In the genomic region with DNA sequence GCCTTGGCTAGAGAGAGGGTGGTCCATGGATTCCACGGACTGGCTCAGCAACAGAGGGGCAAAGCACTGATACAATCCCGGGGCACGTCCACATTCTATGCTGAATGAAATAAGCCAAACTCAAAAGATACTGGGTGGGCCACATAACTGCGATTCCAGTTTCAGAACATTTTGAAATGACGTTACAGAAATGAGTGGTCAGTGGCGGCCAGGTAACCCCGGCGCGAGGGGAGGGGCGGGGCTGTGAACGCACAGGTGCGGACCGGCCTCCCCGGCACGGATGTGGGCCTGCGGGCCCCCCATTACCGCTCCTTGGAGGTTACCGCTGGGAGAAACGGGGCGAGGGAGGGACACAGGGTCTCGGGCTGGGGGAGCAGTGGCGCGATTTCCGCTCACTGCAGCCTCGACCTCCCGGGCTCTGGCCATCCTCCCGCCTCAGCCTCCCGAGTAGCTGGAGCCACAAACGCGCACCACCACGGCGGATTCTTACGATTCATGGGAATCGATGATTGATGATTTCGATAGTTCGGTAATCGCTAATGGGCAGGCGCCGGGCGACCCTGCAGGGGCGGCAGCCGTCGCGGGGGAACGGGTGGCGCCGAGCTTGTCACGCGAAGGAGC, we compare ENCODE assay signal across 8 cellular contexts. TPM values are rescaled to one million over a fixed set of nuclear protein-coding genes. Genes with fewer than 3 reads are reported as not detected.
DNase-seq lines count a peak whose midpoint lies in the region; ATAC-seq, FAIRE-seq and TF ChIP-seq lines count a peak whose summit lies in the region.

No MANE protein-coding gene starts in this region.

- peaks cover 23% of the 10 kb centered on the region for H3K4me1 Mint-ChIP-seq in activated CD4-positive, alpha-beta T cell treated with anti-CD3 and anti-CD28 coated beads, Interleukin-2, amount 10 ng/mL, durations not matched to agents 24 days and 14 days

- no peak for TF ChIP-seq POLR2A in endothelial cell of umbilical vein (IDR thresholded peaks at IDR 0.05; ENCODE audit: low read depth, low read length)

- peak overlapping the region; percentile 98 for H3K4me2 ChIP-seq in PC-9
- H3K4me2 ChIP-seq in endothelial cell of umbilical vein (ENCODE audit: insufficient read depth, low read length) = peak overlapping the region; percentile 79
- H3K4me2 ChIP-seq in parathyroid adenoma (ENCODE audit: low read length) = peak overlapping the region; percentile 66

- H3K4me3 ChIP-seq in PC-9 (peak overlapping the region; percentile 90), endothelial cell of umbilical vein (replicated peaks in 1 of 3; ENCODE audit: insufficient read depth in 1 of 3, low read depth in 1 of 3, low read length in 3 of 3) (peak overlapping the region; percentile 75 to 78 (median 77)), parathyroid adenoma (ENCODE audit: low read depth, low read length) (peak overlapping the region; percentile 89)

- H3K36me3 ChIP-seq in PC-9 (ENCODE audit: low read depth) (no peaks in the 10 kb centered on the region), endothelial cell of umbilical vein (ENCODE audit: control insufficient read depth in 2 of 2, extremely low read depth in 1 of 2, insufficient read depth in 2 of 2, low read length in 2 of 2) (peaks cover 0 to 4% of the 10 kb centered on the region in 2 experiments), parathyroid adenoma (ENCODE audit: control insufficient read depth, insufficient read depth, low read length) (no peaks in the 10 kb centered on the region)

- no peaks in the 10 kb centered on the region for H3K27me3 ChIP-seq in PC-9 (ENCODE audit: insufficient read depth, low read depth)
- H3K27me3 ChIP-seq in endothelial cell of umbilical vein (ENCODE audit: control insufficient read depth in 2 of 2, insufficient read depth in 2 of 2, low read length in 2 of 2) = no peaks in the 10 kb centered on the region
- no peaks in the 10 kb centered on the region for H3K27me3 ChIP-seq in parathyroid adenoma (ENCODE audit: control insufficient read depth, insufficient read depth, low read length)

- H3K27ac Mint-ChIP-seq in activated CD4-positive, alpha-beta T cell treated with anti-CD3 and anti-CD28 coated beads, Interleukin-2, amount 10 ng/mL, durations not matched to agents 24 days and 14 days = peak overlapping the region; percentile 86

- H3K9ac ChIP-seq in endothelial cell of umbilical vein (replicated peaks; ENCODE audit: extremely low read depth, insufficient read depth, low read length) (peak overlapping the region; percentile 66), parathyroid adenoma (peak overlapping the region; percentile 14)

- H3K9me2 ChIP-seq in PC-9 (ENCODE audit: insufficient read depth) = no peaks in the 10 kb centered on the region

- ATAC-seq in HG03039 (IDR thresholded peaks at IDR 0.05; ENCODE audit: unreplicated experiment) = no peak

- H2AFZ ChIP-seq in PC-9 (peak overlapping the region; percentile 94), endothelial cell of umbilical vein (ENCODE audit: low read depth, low read length) (peak overlapping the region; percentile 53), parathyroid adenoma (peak overlapping the region; percentile 94)

- BruUV-seq in PC-9 (replicated peaks; lab: Mats Ljungman, UMichigan) (TSS peak; percentile 56), endothelial cell of umbilical vein (replicated peaks; lab: Mats Ljungman, UMichigan) (TSS peak; percentile 49)

- no peaks in the 10 kb centered on the region for H3K9me1 ChIP-seq in endothelial cell of umbilical vein (replicated peaks; ENCODE audit: control insufficient read depth, extremely low read depth, insufficient read depth, low read length)

- FAIRE-seq in endothelial cell of umbilical vein (lab: Jason Lieb, UNC) = no peak

- CTCF ChIA-PET in PC-9 (lab: Charles Lee) (no interaction called here), endothelial cell of umbilical vein (lab: Charles Lee) (interaction anchor here (1.0 to 1.4 kb wide), 4 partner anchors 34 to 75 kb away, joined by 3 to 5 read pairs (median 4); no protein-coding TSS in a partner anchor)

- dilution Hi-C loops in endothelial cell of umbilical vein (cut with MboI; ENCODE audit: extremely low pct_ligation_motif_present, low sequenced_read_pairs) = no loop called here

- H3K4me1 ChIP-seq in PC-9 (replicated peaks; ENCODE audit: insufficient read depth) (peaks cover 9% of the 10 kb centered on the region), endothelial cell of umbilical vein (ENCODE audit: control insufficient read depth, extremely low read depth, insufficient read depth, low read length) (peaks cover 20% of the 10 kb centered on the region), parathyroid adenoma (peaks cover 4% of the 10 kb centered on the region)

- peak overlapping the region; percentile 13; the same call in 1 of the 2 replicates for H3K27ac ChIP-seq in PC-9
- H3K27ac ChIP-seq in endothelial cell of umbilical vein (ENCODE audit: insufficient read depth, low read depth, low read length) = peak overlapping the region; percentile 52
- peak overlapping the region; percentile 55 for H3K27ac ChIP-seq in parathyroid adenoma

- TF ChIP-seq CTCF in PC-9 (conservative IDR thresholded peaks at IDR 0.05) (no peak), endothelial cell of umbilical vein (IDR thresholded peaks at IDR 0.05; ENCODE audit: extremely low read depth in 1 of 2, insufficient read depth in 1 of 2, low read depth in 1 of 2, low read length in 2 of 2) (no peak), parathyroid adenoma (IDR thresholded peaks at IDR 0.05) (no peak)

- no peaks in the 10 kb centered on the region for H3K27me3 Mint-ChIP-seq in activated CD4-positive, alpha-beta T cell treated with anti-CD3 and anti-CD28 coated beads, Interleukin-2, amount 10 ng/mL, durations not matched to agents 24 days and 14 days

- peak; percentile 78 for DNase-seq in activated CD4-positive, alpha-beta T cell treated with anti-CD3 and anti-CD28 coated beads, Interleukin-2, amount 10 ng/mL, durations not matched to agents 24 days and 14 days
- no peak for DNase-seq in activated CD4-positive, alpha-beta T cell treated with anti-CD3 and anti-CD28 coated beads for 1 hour
- DNase-seq in PC-9 (no peak), endothelial cell of umbilical vein (ENCODE audit: low read depth, low spot score) (no peak), GOT3 (lab: John Stamatoyannopoulos, UW) (no peak), hippocampal formation (lab: John Stamatoyannopoulos, UW) (no peak)

- intact Hi-C loops in activated CD4-positive, alpha-beta T cell treated with anti-CD3 and anti-CD28 coated beads, Interleukin-2, amount 10 ng/mL, durations not matched to agents 24 days and 14 days (cut with micrococcal nuclease) = loop anchor here (2.0 to 10.0 kb wide), 2 partner anchors 38 to 208 kb away; partner anchors contain the start of gene ZFPM1
- intact Hi-C loops in PC-9 (cut with micrococcal nuclease; ENCODE audit: unreplicated experiment) (loop anchor here (5.0 kb wide), 1 partner anchor 95 kb away; no protein-coding TSS in a partner anchor), endothelial cell of umbilical vein (cut with micrococcal nuclease) (loop anchor here (2.0 kb wide), 3 partner anchors 24 to 38 kb away; partner anchors contain the start of gene SNAI3)

- no peaks in the 10 kb centered on the region for H3K9me3 ChIP-seq in PC-9 (ENCODE audit: insufficient read depth, low read depth)
- H3K9me3 ChIP-seq in endothelial cell of umbilical vein (replicated peaks; ENCODE audit: control insufficient read depth, insufficient read depth, low read length) = no peaks in the 10 kb centered on the region
- H3K9me3 ChIP-seq in parathyroid adenoma (ENCODE audit: control insufficient read depth, low read length) = no peaks in the 10 kb centered on the region

- H3K4me3 Mint-ChIP-seq in activated CD4-positive, alpha-beta T cell treated with anti-CD3 and anti-CD28 coated beads, Interleukin-2, amount 10 ng/mL, durations not matched to agents 24 days and 14 days = peak overlapping the region; percentile 97

- POLR2A ChIA-PET in PC-9 (lab: Charles Lee; ENCODE audit: unreplicated experiment) = interaction anchor here (0.5 to 0.7 kb wide), 4 partner anchors 8 to 132 kb away, joined by 3 to 4 read pairs (median 4); partner anchors contain the start of gene PIEZO1
- POLR2A ChIA-PET in endothelial cell of umbilical vein (lab: Charles Lee) = interaction anchor here (0.5 to 1.8 kb wide), 2 partner anchors 13 to 41 kb away, joined by 3 to 4 read pairs; no protein-coding TSS in a partner anchor

- H3K9me3 Mint-ChIP-seq in activated CD4-positive, alpha-beta T cell treated with anti-CD3 and anti-CD28 coated beads, Interleukin-2, amount 10 ng/mL, durations not matched to agents 24 days and 14 days = no peaks in the 10 kb centered on the region

- H3K36me3 Mint-ChIP-seq in activated CD4-positive, alpha-beta T cell treated with anti-CD3 and anti-CD28 coated beads, Interleukin-2, amount 10 ng/mL, durations not matched to agents 24 days and 14 days (ENCODE audit: low read depth) = peaks cover 24% of the 10 kb centered on the region

- peaks cover 19% of the 10 kb centered on the region; the same call in 1 of the 2 replicates for H3F3A ChIP-seq in PC-9 (ENCODE audit: insufficient read depth, low read depth)

- H4K20me1 ChIP-seq in PC-9 (ENCODE audit: insufficient read depth) (no peaks in the 10 kb centered on the region; the same call in 1 of the 2 replicates), endothelial cell of umbilical vein (replicated peaks; ENCODE audit: control insufficient read depth, extremely low read depth, insufficient read depth, low read length) (no peaks in the 10 kb centered on the region)

- H3K79me2 ChIP-seq in PC-9 (ENCODE audit: low read depth) (peaks cover 29% of the 10 kb centered on the region), endothelial cell of umbilical vein (ENCODE audit: control insufficient read depth, insufficient read depth, low read length) (peaks cover 40% of the 10 kb centered on the region), parathyroid adenoma (no peaks in the 10 kb centered on the region)

RNA-seq across cellular contexts. Expression of gene MVD, which starts 0.6 kb away (rescaled TPM):
- total RNA-seq in activated CD4-positive, alpha-beta T cell treated with anti-CD3 and anti-CD28 coated beads, Interleukin-2, amount 10 ng/mL, durations not matched to agents 24 days and 14 days = 95.7 and 102 TPM in 2 replicates
- 146 and 168 TPM in 2 replicates for total RNA-seq in PC-9 (2021)
- 117 and 142 TPM in 2 replicates for total RNA-seq in endothelial cell of umbilical vein
- 60.3 and 64.4 TPM in 2 replicates for polyA plus RNA-seq in endothelial cell of umbilical vein
- 33.2 and 45.5 TPM in 2 replicates for polyA plus RNA-seq in endothelial cell of umbilical vein (2011; cell fraction: cytosol; rRNA removed)
- 93.3 and 135 TPM in 2 replicates for polyA plus RNA-seq in endothelial cell of umbilical vein (2011; cell fraction: nucleus; rRNA removed)
- polyA plus RNA-seq in endothelial cell of umbilical vein (2012) = 35.6 and 44.3 TPM in 2 replicates
- polyA minus RNA-seq in endothelial cell of umbilical vein = 23.2 and 27.7 TPM in 2 replicates
- polyA minus RNA-seq in endothelial cell of umbilical vein (2011; cell fraction: cytosol; rRNA and poly(A)+ RNA removed) = 15.1 TPM
- 17.0 and 28.2 TPM in 2 replicates for polyA minus RNA-seq in endothelial cell of umbilical vein (2011; cell fraction: nucleus; rRNA and poly(A)+ RNA removed)

RNA-seq across cellular contexts. Expression of gene CYBA, which starts 11.5 kb away (rescaled TPM):
- 222 and 228 TPM in 2 replicates for total RNA-seq in activated CD4-positive, alpha-beta T cell treated with anti-CD3 and anti-CD28 coated beads, Interleukin-2, amount 10 ng/mL, durations not matched to agents 24 days and 14 days
- total RNA-seq in PC-9 (2021) = 6.3 and 8.0 TPM in 2 replicates
- 37.0 and 45.8 TPM in 2 replicates for total RNA-seq in endothelial cell of umbilical vein
- 77.3 and 100 TPM in 2 replicates for polyA plus RNA-seq in endothelial cell of umbilical vein
- polyA plus RNA-seq in endothelial cell of umbilical vein (2011; cell fraction: cytosol; rRNA removed) = 23.9 and 36.3 TPM in 2 replicates
- polyA plus RNA-seq in endothelial cell of umbilical vein (2011; cell fraction: nucleus; rRNA removed) = 36.0 and 38.6 TPM in 2 replicates
- 36.0 and 60.6 TPM in 2 replicates for polyA plus RNA-seq in endothelial cell of umbilical vein (2012)
- polyA minus RNA-seq in endothelial cell of umbilical vein = 24.4 and 25.9 TPM in 2 replicates
- polyA minus RNA-seq in endothelial cell of umbilical vein (2011; cell fraction: cytosol; rRNA and poly(A)+ RNA removed) = 325 TPM
- 7.6 and 10.3 TPM in 2 replicates for polyA minus RNA-seq in endothelial cell of umbilical vein (2011; cell fraction: nucleus; rRNA and poly(A)+ RNA removed)

RNA-seq across cellular contexts. Expression of gene IL17C, which starts 24.0 kb away (rescaled TPM):
- not detected in 2 replicates for total RNA-seq in activated CD4-positive, alpha-beta T cell treated with anti-CD3 and anti-CD28 coated beads, Interleukin-2, amount 10 ng/mL, durations not matched to agents 24 days and 14 days
- total RNA-seq in PC-9 (2021) (not detected in 2 replicates), endothelial cell of umbilical vein (not detected in 2 replicates)
- polyA plus RNA-seq in endothelial cell of umbilical vein = 0.14 and 0.17 TPM in 2 replicates
- polyA plus RNA-seq in endothelial cell of umbilical vein (2011; cell fraction: cytosol; rRNA removed) = 0.10 TPM in 1 of 2 replicates, not detected in the other
- 0.24 and 0.37 TPM in 2 replicates for polyA plus RNA-seq in endothelial cell of umbilical vein (2011; cell fraction: nucleus; rRNA removed)
- not detected in 2 replicates for polyA plus RNA-seq in endothelial cell of umbilical vein (2012)
- not detected in 2 replicates for polyA minus RNA-seq in endothelial cell of umbilical vein
- not detected for polyA minus RNA-seq in endothelial cell of umbilical vein (2011; cell fraction: cytosol; rRNA and poly(A)+ RNA removed)
- polyA minus RNA-seq in endothelial cell of umbilical vein (2011; cell fraction: nucleus; rRNA and poly(A)+ RNA removed) = not detected in 2 replicates

RNA-seq across cellular contexts. Expression of gene SNAI3, which starts 24.0 kb away (rescaled TPM):
- total RNA-seq in activated CD4-positive, alpha-beta T cell treated with anti-CD3 and anti-CD28 coated beads, Interleukin-2, amount 10 ng/mL, durations not matched to agents 24 days and 14 days = 3.0 and 3.3 TPM in 2 replicates
- total RNA-seq in PC-9 (2021) (1.3 and 2.0 TPM in 2 replicates), endothelial cell of umbilical vein (0.18 and 0.31 TPM in 2 replicates)
- polyA plus RNA-seq in endothelial cell of umbilical vein = 0.30 and 0.38 TPM in 2 replicates
- 0.21 TPM in 1 of 2 replicates, not detected in the other for polyA plus RNA-seq in endothelial cell of umbilical vein (2011; cell fraction: cytosol; rRNA removed)
- polyA plus RNA-seq in endothelial cell of umbilical vein (2011; cell fraction: nucleus; rRNA removed) = 0.20 TPM in 1 of 2 replicates, not detected in the other
- polyA plus RNA-seq in endothelial cell of umbilical vein (2012) = 0.09 and 0.19 TPM in 2 replicates
- not detected in 2 replicates for polyA minus RNA-seq in endothelial cell of umbilical vein
- polyA minus RNA-seq in endothelial cell of umbilical vein (2011; cell fraction: cytosol; rRNA and poly(A)+ RNA removed) = not detected
- polyA minus RNA-seq in endothelial cell of umbilical vein (2011; cell fraction: nucleus; rRNA and poly(A)+ RNA removed) = 0.24 TPM in 1 of 2 replicates, not detected in the other

RNA-seq across cellular contexts. Expression of gene RNF166, which starts 43.9 kb away (rescaled TPM):
- total RNA-seq in activated CD4-positive, alpha-beta T cell treated with anti-CD3 and anti-CD28 coated beads, Interleukin-2, amount 10 ng/mL, durations not matched to agents 24 days and 14 days = 47.3 and 49.7 TPM in 2 replicates
- total RNA-seq in PC-9 (2021) (25.6 and 29.4 TPM in 2 replicates), endothelial cell of umbilical vein (38.8 and 41.8 TPM in 2 replicates)
- 27.6 and 34.0 TPM in 2 replicates for polyA plus RNA-seq in endothelial cell of umbilical vein
- 16.0 and 25.1 TPM in 2 replicates for polyA plus RNA-seq in endothelial cell of umbilical vein (2011; cell fraction: cytosol; rRNA removed)
- polyA plus RNA-seq in endothelial cell of umbilical vein (2011; cell fraction: nucleus; rRNA removed) = 44.2 and 52.7 TPM in 2 replicates
- 15.8 and 20.0 TPM in 2 replicates for polyA plus RNA-seq in endothelial cell of umbilical vein (2012)
- polyA minus RNA-seq in endothelial cell of umbilical vein = 15.2 and 15.4 TPM in 2 replicates
- polyA minus RNA-seq in endothelial cell of umbilical vein (2011; cell fraction: cytosol; rRNA and poly(A)+ RNA removed) = 17.2 TPM
- 16.2 and 22.6 TPM in 2 replicates for polyA minus RNA-seq in endothelial cell of umbilical vein (2011; cell fraction: nucleus; rRNA and poly(A)+ RNA removed)
